In the genomic region with DNA sequence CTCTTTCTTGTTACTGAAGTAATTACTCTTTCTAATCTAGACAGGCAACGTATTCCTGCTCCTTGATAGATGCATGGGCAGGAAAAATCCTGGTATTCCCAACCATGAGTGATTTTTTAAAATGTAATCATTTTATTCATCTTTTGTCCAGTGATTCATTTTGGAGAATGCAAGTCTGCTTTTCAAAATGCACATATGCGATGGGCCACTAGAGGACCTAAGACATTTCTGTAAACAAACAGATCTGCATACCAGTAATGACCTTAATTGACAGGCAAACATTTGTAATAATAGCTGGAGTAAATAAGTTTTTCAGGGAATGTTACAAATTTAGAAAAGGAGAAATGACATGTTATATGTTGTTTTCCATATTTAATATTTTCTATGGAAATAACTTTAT, we compare ENCODE assay signal across 20 cellular contexts.
A peak's percentile ranks its signal among the peaks of the same experiment; 100 is the strongest.
DNase-seq lines count a peak whose midpoint lies in the region; ATAC-seq, FAIRE-seq and TF ChIP-seq lines count a peak whose summit lies in the region.
"Had no signal": no experiment of that assay in that cellular context is flagged by ENCODE, and none has a peak within 500 bp of the region (broad histone marks: within the 10 kb centered on the region; RNA-seq: fewer than 3 reads in every experiment).

No MANE protein-coding gene starts in this region.

- H3K36me3 Mint-ChIP-seq in H9 (ENCODE audit: insufficient read depth in 1 of 3, low read depth in 3 of 3), result no peaks in the 10 kb centered on the region
- H3K36me3 Mint-ChIP-seq: naive thymus-derived CD4-positive, alpha-beta T cell; stimulated activated effector memory CD8-positive, alpha-beta T cell treated with anti-CD3 and anti-CD28 coated beads, Interleukin-12 subunit alpha, Interleukin-12 subunit beta, amount 100 ng/mL, for 72 hours had no signal

- H4K20me1 ChIP-seq in H9 (ENCODE audit: control insufficient read depth, insufficient read depth, insufficient read length), result no peaks in the 10 kb centered on the region

- no peak overlapping the region for H4K8ac ChIP-seq in H9 (replicated peaks; ENCODE audit: insufficient read length, low read depth, low read length)

- H3K4me2 ChIP-seq in H9 (ENCODE audit: insufficient read depth, insufficient read length, low read length), result no peak overlapping the region

- H3K36me3 ChIP-seq in BE2C (no peaks in the 10 kb centered on the region), WERI-Rb-1 (no peaks in the 10 kb centered on the region)
- H3K36me3 ChIP-seq: left lung, upper lobe of left lung had no signal

- no peak overlapping the region for H2BK15ac ChIP-seq in H9 (ENCODE audit: low read depth, low read length)

- H3K9me3 Mint-ChIP-seq in H9, result no peaks in the 10 kb centered on the region

- H3K18ac ChIP-seq in H9 (ENCODE audit: insufficient read length, low read depth, low read length), result no peak overlapping the region

- TF ChIP-seq CTCF in BE2C (IDR thresholded peaks at IDR 0.05; ENCODE audit: low read depth, low read length), result peak; percentile 57
- 0 out of 3 replicates have a peak, but pooled peaks have one; percentile 23 for TF ChIP-seq CTCF in H9 (conservative IDR thresholded peaks at IDR 0.05)
- TF ChIP-seq CTCF in WERI-Rb-1 (IDR thresholded peaks at IDR 0.05; ENCODE audit: low read depth, low read length), result 0 out of 2 replicates have a peak, but pooled peaks have one; percentile 1

- no peak overlapping the region for H2BK5ac ChIP-seq in H9 (ENCODE audit: insufficient read length, low read length)

- H3K79me1 ChIP-seq in H9 (ENCODE audit: insufficient read depth, low read depth, low read length, poor library complexity, severe bottlenecking), result no peaks in the 10 kb centered on the region

- no peaks in the 10 kb centered on the region for H3K4me1 Mint-ChIP-seq in H9
- H3K4me1 Mint-ChIP-seq: stimulated activated effector memory CD8-positive, alpha-beta T cell treated with anti-CD3 and anti-CD28 coated beads, Interleukin-12 subunit alpha, Interleukin-12 subunit beta, amount 100 ng/mL, for 72 hours had no signal

- H3K23me2 ChIP-seq in H9 (ENCODE audit: insufficient read length, low read depth, low read length, poor library complexity, severe bottlenecking), result no peaks in the 10 kb centered on the region

- no peak overlapping the region for H4K91ac ChIP-seq in H9 (ENCODE audit: insufficient read length, low read depth, low read length)

- H2BK12ac ChIP-seq in H9 (ENCODE audit: insufficient read length, low read depth, low read length), result no peak overlapping the region

- no peak overlapping the region for H3K4ac ChIP-seq in H9 (ENCODE audit: low read depth, low read length)

- no peak overlapping the region for H4K5ac ChIP-seq in H9 (ENCODE audit: insufficient read length, low read depth, low read length)

- no peak overlapping the region for H3T11ph ChIP-seq in H9 (ENCODE audit: low read length)

- no peak overlapping the region for H3K9ac ChIP-seq in H9 (ENCODE audit: extremely low read depth, insufficient read length, low read length)

- WGBS in H9 (ENCODE audit: extremely low coverage, insufficient read length, low lambda C conversion rate), result no CpG with 5 or more reads among the region's 2 CpGs

- no peak overlapping the region for H3K23ac ChIP-seq in H9 (ENCODE audit: insufficient read length, low read depth, low read length)

- no peak for ATAC-seq in GM18861 (IDR thresholded peaks at IDR 0.05; ENCODE audit: unreplicated experiment)
- ATAC-seq: left lung; naive thymus-derived CD4-positive, alpha-beta T cell; sciatic nerve; stimulated activated effector memory CD8-positive, alpha-beta T cell treated with anti-CD3 and anti-CD28 coated beads, Interleukin-12 subunit alpha, Interleukin-12 subunit beta, amount 100 ng/mL, for 72 hours had no signal

- H2AFZ ChIP-seq in H9 (ENCODE audit: low read length), result no peak overlapping the region

- no peaks in the 10 kb centered on the region for H3K79me2 ChIP-seq in H9 (ENCODE audit: insufficient read depth, low read length)

- H2AK5ac ChIP-seq in H9 (ENCODE audit: insufficient read length, low read length), result no peak overlapping the region

- no peak overlapping the region for H2BK120ac ChIP-seq in H9 (ENCODE audit: low read depth, low read length, poor library complexity, severe bottlenecking)

- DNase-seq in BE2C, result no peak
- DNase-seq in H9, result no peak
- DNase-seq in WERI-Rb-1, result no peak
- DNase-seq in frontal cortex (ENCODE audit: low spot score in 2 of 2), result no peak
- no peak for DNase-seq in AG08395 (ENCODE audit: low spot score)
- no peak for DNase-seq in SIG-M5 treated with dmso at 0.1 percent for 504 hours (lab: John Stamatoyannopoulos, UW; ENCODE audit: unreplicated experiment)
- DNase-seq in GOT3 (lab: John Stamatoyannopoulos, UW), result no peak
- DNase-seq: activated naive CD4-positive, alpha-beta T cell treated with Interleukin-2 at 50 U/mL for 16 hours; hippocampal formation; naive thymus-derived CD4-positive, alpha-beta T cell; NCI-H1694 treated with DMSO at 0.1 percent for 48 hours; NCI-H774; stimulated activated CD4-positive, alpha-beta T cell treated with anti-CD3 and anti-CD28 coated beads, Interleukin-4, amount 100 ng/mL, for 1 hour had no signal

- H3K4me3 Mint-ChIP-seq in H9, result no peak overlapping the region
- H3K4me3 Mint-ChIP-seq: naive thymus-derived CD4-positive, alpha-beta T cell; stimulated activated effector memory CD8-positive, alpha-beta T cell treated with anti-CD3 and anti-CD28 coated beads, Interleukin-12 subunit alpha, Interleukin-12 subunit beta, amount 100 ng/mL, for 72 hours had no signal

- no peak overlapping the region for H2BK20ac ChIP-seq in H9 (ENCODE audit: low read depth, low read length, poor library complexity, severe bottlenecking)

- H3K27me3 ChIP-seq in BE2C (no peaks in the 10 kb centered on the region), H9 (ENCODE audit: insufficient read depth, low read length) (no peaks in the 10 kb centered on the region), WERI-Rb-1 (ENCODE audit: insufficient read depth, low read depth, severe bottlenecking) (no peaks in the 10 kb centered on the region)
- H3K27me3 ChIP-seq: left lung, upper lobe of left lung had no signal

- H3K27ac ChIP-seq in H9 (ENCODE audit: insufficient read length, low read depth, low read length) (no peak overlapping the region), WERI-Rb-1 (no peak overlapping the region)
- H3K27ac ChIP-seq: left lung, SK-N-MC, upper lobe of left lung had no signal

- no peak overlapping the region for H3K27ac Mint-ChIP-seq in H9
- H3K27ac Mint-ChIP-seq: naive thymus-derived CD4-positive, alpha-beta T cell; stimulated activated effector memory CD8-positive, alpha-beta T cell treated with anti-CD3 and anti-CD28 coated beads, Interleukin-12 subunit alpha, Interleukin-12 subunit beta, amount 100 ng/mL, for 72 hours had no signal

- H3K4me3 ChIP-seq in BE2C (ENCODE audit: low read depth, low read length) (no peak overlapping the region), WERI-Rb-1 (ENCODE audit: low read depth, low read length) (no peak overlapping the region)
- H3K4me3 ChIP-seq: left lung, SK-N-MC, upper lobe of left lung had no signal

- no peak overlapping the region for H3K14ac ChIP-seq in H9 (ENCODE audit: insufficient read depth, low read length)

- H3K4me1 ChIP-seq in BE2C (no peaks in the 10 kb centered on the region), H9 (ENCODE audit: insufficient read depth, low read length) (no peaks in the 10 kb centered on the region)
- H3K4me1 ChIP-seq: left lung, upper lobe of left lung had no signal

- H3K27me3 Mint-ChIP-seq in H9 (ENCODE audit: low read depth), result no peaks in the 10 kb centered on the region
- H3K27me3 Mint-ChIP-seq: naive thymus-derived CD4-positive, alpha-beta T cell had no signal

- no peak overlapping the region for H3K56ac ChIP-seq in H9 (ENCODE audit: insufficient read length, low read depth, low read length)

- peak; percentile 49 for FAIRE-seq in frontal cortex (lab: Jason Lieb, UNC)
- FAIRE-seq: GM18507 had no signal

- H3K9me3 ChIP-seq in BE2C (no peaks in the 10 kb centered on the region), H9 (ENCODE audit: control insufficient read depth, low read depth, low read length) (no peaks in the 10 kb centered on the region), WERI-Rb-1 (ENCODE audit: severe bottlenecking) (no peaks in the 10 kb centered on the region)
- H3K9me3 ChIP-seq: upper lobe of left lung had no signal

Comparison
In these comparisons a context has a peak if more than half of its experiments do, and no peak if none do; other contexts are left out.
1. CTCF ChIP-seq: peak in every context shown above with its lines; median percentile 57 in BE2C; 23 in H9; 1 in WERI-Rb-1.